In the genomic region with DNA sequence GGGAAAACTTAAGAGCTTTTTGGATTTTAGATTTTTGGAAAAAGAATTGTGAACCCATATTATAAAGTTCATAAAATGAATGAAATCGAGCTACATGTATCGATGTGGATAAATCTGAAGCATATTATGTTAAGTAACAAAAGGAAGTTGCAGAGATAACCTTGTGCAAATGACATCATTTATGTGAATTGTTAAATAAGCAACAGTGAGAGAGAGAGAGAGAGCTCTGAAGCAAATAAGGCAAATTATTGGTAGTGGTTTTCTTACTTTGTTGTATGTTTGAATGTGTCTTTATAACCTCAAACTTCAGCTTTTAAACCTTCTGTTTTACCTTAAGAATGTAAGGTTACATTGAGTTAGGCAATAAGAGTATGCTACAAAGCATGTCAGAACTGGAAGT, we compare ENCODE assay signal across 2 cellular contexts.
TF ChIP-seq lines count a peak whose summit lies in the region.

No MANE protein-coding gene starts in this region.

TF ChIP-seq in HepG2, 621 proteins besides CTCF, POLR2A, EP300 and RAD21:
- TF ChIP-seq ATF7 (IDR thresholded peaks at IDR 0.05) (0 out of 2 replicates have a peak, but pooled peaks have one; percentile 12), ATF7 (CRISPR knock-in tag; IDR thresholded peaks at IDR 0.05) (no peak)
- TF ChIP-seq, protein P1, sequence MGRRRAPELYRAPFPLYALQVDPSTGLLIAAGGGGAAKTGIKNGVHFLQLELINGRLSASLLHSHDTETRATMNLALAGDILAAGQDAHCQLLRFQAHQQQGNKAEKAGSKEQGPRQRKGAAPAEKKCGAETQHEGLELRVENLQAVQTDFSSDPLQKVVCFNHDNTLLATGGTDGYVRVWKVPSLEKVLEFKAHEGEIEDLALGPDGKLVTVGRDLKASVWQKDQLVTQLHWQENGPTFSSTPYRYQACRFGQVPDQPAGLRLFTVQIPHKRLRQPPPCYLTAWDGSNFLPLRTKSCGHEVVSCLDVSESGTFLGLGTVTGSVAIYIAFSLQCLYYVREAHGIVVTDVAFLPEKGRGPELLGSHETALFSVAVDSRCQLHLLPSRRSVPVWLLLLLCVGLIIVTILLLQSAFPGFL (CRISPR knock-in tag; IDR thresholded peaks at IDR 0.05): no peak
TF ChIP-seq in HepG2: peak in this region for 1.

TF ChIP-seq in endothelial cell of umbilical vein, 7 proteins besides CTCF, POLR2A, EP300 and RAD21:
- no peak for TF ChIP-seq GATA2 (IDR thresholded peaks at IDR 0.05; ENCODE audit: insufficient read depth, insufficient read length, low read depth, low read length)
- TF ChIP-seq JUN (IDR thresholded peaks at IDR 0.05; ENCODE audit: borderline replicate concordance, insufficient read depth, insufficient read length, low read depth): peak; percentile 22
- TF ChIP-seq MYC (IDR thresholded peaks at IDR 0.05; ENCODE audit: low read depth, low read length): no peak
